In the genomic region with DNA sequence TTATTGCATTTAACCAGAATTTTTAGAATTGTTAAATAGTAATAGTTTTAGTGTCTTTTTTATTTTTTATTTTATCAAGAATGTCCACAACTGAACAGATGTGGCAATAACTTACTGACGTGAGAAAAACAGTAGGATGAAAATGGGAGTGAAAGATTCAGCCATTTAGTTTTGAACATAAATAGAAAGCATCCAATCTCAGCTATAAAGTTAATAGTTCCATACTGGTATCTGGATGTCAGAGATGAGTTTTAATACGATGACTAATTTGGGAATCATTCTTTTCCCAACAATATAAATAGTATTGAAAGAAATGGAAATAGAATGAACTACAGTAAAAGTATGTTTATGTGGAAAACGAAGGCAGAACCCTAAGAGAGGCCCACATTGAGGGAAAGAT, we compare ENCODE assay signal across 12 cellular contexts.
DNase-seq lines count a peak whose midpoint lies in the region; ATAC-seq and TF ChIP-seq lines count a peak whose summit lies in the region.
"Had no signal": no experiment of that assay in that cellular context is flagged by ENCODE, and none has a peak within 500 bp of the region (broad histone marks: within the 10 kb centered on the region; RNA-seq: fewer than 3 reads in every experiment).

No MANE protein-coding gene starts in this region.

- H3K4me1 Mint-ChIP-seq in natural killer cell treated with Interleukin-12 subunit alpha and Interleukin-12 subunit beta and Interleukin-15 and Interleukin-18, amount 100 ng/mL, for 72 hours (ENCODE audit: low read depth in 2 of 2): no peaks in the 10 kb centered on the region
- H3K4me1 Mint-ChIP-seq: activated B cell treated with CpG ODN at 0.5 μM for 24 hours had no signal

- TF ChIP-seq CTCF in fibroblast of pulmonary artery (IDR thresholded peaks at IDR 0.05; ENCODE audit: low read length, missing control alignments) (no peak), psoas muscle (IDR thresholded peaks at IDR 0.05) (no peak)

- H3K27ac Mint-ChIP-seq in natural killer cell treated with Interleukin-12 subunit alpha and Interleukin-12 subunit beta and Interleukin-15 and Interleukin-18, amount 100 ng/mL, for 72 hours: no peak overlapping the region
- H3K27ac Mint-ChIP-seq: activated B cell treated with CpG ODN at 0.5 μM for 24 hours; CD4-positive, alpha-beta T cell had no signal

- no peak overlapping the region for H3K4me3 ChIP-seq in SK-N-MC
- H3K4me3 ChIP-seq in fibroblast of pulmonary artery (replicated peaks; ENCODE audit: low read depth, low read length): no peak overlapping the region
- H3K4me3 ChIP-seq in psoas muscle: no peak overlapping the region

- peak overlapping the region; percentile 90 for H3K27ac ChIP-seq in SK-N-MC
- peak overlapping the region; percentile 70 for H3K27ac ChIP-seq in psoas muscle

- no peaks in the 10 kb centered on the region for H3K9me3 Mint-ChIP-seq in natural killer cell treated with Interleukin-12 subunit alpha and Interleukin-12 subunit beta and Interleukin-15 and Interleukin-18, amount 100 ng/mL, for 72 hours
- H3K9me3 Mint-ChIP-seq: activated B cell treated with CpG ODN at 0.5 μM for 24 hours; CD4-positive, alpha-beta T cell had no signal

- H3K27me3 ChIP-seq in psoas muscle (ENCODE audit: insufficient read depth in 3 of 3, low read length in 2 of 3): no peaks in the 10 kb centered on the region

- peak; percentile 4 for DNase-seq in COLO829 (ENCODE audit: low spot score)
- DNase-seq in SK-N-MC (ENCODE audit: low read depth, low spot score): no peak
- DNase-seq in fibroblast of pulmonary artery (ENCODE audit: low read depth): peak; percentile 69
- DNase-seq in psoas muscle: no peak
- DNase-seq in stimulated activated naive CD4-positive, alpha-beta T cell treated with Interleukin-2 at 50 U/mL for 16 hours (lab: John Stamatoyannopoulos, UW): no peak
- DNase-seq in SKM-1 treated with dmso at 0.1 percent for 144 hours (lab: John Stamatoyannopoulos, UW; ENCODE audit: unreplicated experiment): no peak
- DNase-seq in natural killer cell treated with Interleukin-12 subunit alpha and Interleukin-12 subunit beta and Interleukin-15 and Interleukin-18, amount 100 ng/mL, for 72 hours (ENCODE audit: low spot score): no peak
- DNase-seq: activated B cell treated with CpG ODN at 0.5 μM for 24 hours; activated naive CD4-positive, alpha-beta T cell; CD4-positive, alpha-beta T cell; NCI-H1417 treated with DMSO at 0.1 percent for 48 hours had no signal

- no peak overlapping the region for H3K9ac ChIP-seq in SK-N-MC (ENCODE audit: insufficient read length)

- H3K4me1 ChIP-seq in psoas muscle: peaks cover 19% of the 10 kb centered on the region

- intact Hi-C loops in psoas muscle (cut with DNase I): no loop called here

- H3K9me3 ChIP-seq in SK-N-MC (ENCODE audit: low read depth, low read length): no peaks in the 10 kb centered on the region
- no peaks in the 10 kb centered on the region for H3K9me3 ChIP-seq in psoas muscle

- no peaks in the 10 kb centered on the region for H3K36me3 Mint-ChIP-seq in natural killer cell treated with Interleukin-12 subunit alpha and Interleukin-12 subunit beta and Interleukin-15 and Interleukin-18, amount 100 ng/mL, for 72 hours

- H3K27me3 Mint-ChIP-seq in natural killer cell treated with Interleukin-12 subunit alpha and Interleukin-12 subunit beta and Interleukin-15 and Interleukin-18, amount 100 ng/mL, for 72 hours: peaks cover 0 to 24% of the 10 kb centered on the region in 2 donors
- H3K27me3 Mint-ChIP-seq: CD4-positive, alpha-beta T cell had no signal

- 66 to 74% (median 73%) methylated on average over 3 of the region's 3 CpGs for WGBS in psoas muscle, 3 donors

- ATAC-seq in psoas muscle (no peak), GM19324 (IDR thresholded peaks at IDR 0.05; ENCODE audit: low FRiP score, unreplicated experiment) (no peak)
- no peak for ATAC-seq in natural killer cell treated with Interleukin-12 subunit alpha and Interleukin-12 subunit beta and Interleukin-15 and Interleukin-18, amount 100 ng/mL, for 72 hours

- no peak overlapping the region for H3K4me3 Mint-ChIP-seq in natural killer cell treated with Interleukin-12 subunit alpha and Interleukin-12 subunit beta and Interleukin-15 and Interleukin-18, amount 100 ng/mL, for 72 hours
- H3K4me3 Mint-ChIP-seq: activated B cell treated with CpG ODN at 0.5 μM for 24 hours; CD4-positive, alpha-beta T cell had no signal

- no peaks in the 10 kb centered on the region for H3K36me3 ChIP-seq in SK-N-MC (ENCODE audit: insufficient read depth, low read length)
- peaks cover 0 to 10% of the 10 kb centered on the region in 2 donors for H3K36me3 ChIP-seq in psoas muscle (ENCODE audit: insufficient read depth in 1 of 2, low read depth in 1 of 2)

Comparison
In these comparisons a context has a peak if more than half of its experiments do, and no peak if none do; other contexts are left out.
1. DNase-seq: peak in COLO829 (single experiment) and fibroblast of pulmonary artery (single experiment); none in SK-N-MC (single experiment), psoas muscle (0 of 2), stimulated activated naive CD4-positive, alpha-beta T cell treated with Interleukin-2 at 50 U/mL for 16 hours (single experiment), SKM-1 treated with dmso at 0.1 percent for 144 hours (single experiment) and natural killer cell treated with Interleukin-12 subunit alpha and Interleukin-12 subunit beta and Interleukin-15 and Interleukin-18, amount 100 ng/mL, for 72 hours (single experiment).